ENCODE assay signal across 9 cellular contexts in genomic region chr3:50170689-50171088, GRCh38. TPM values are rescaled to one million over a fixed set of nuclear protein-coding genes. Genes with fewer than 3 reads are reported as not detected.
DNase-seq lines count a peak whose midpoint lies in the region; ATAC-seq and TF ChIP-seq lines count a peak whose summit lies in the region.
"Had no signal": no experiment of that assay in that cellular context is flagged by ENCODE, and none has a peak within 500 bp of the region (broad histone marks: within the 10 kb centered on the region; RNA-seq: fewer than 3 reads in every experiment).

No MANE protein-coding gene starts in this region.

- in situ Hi-C loops in gastrocnemius medialis (cut with MboI; ENCODE audit: low sequenced_read_pairs in 4 of 4), result no loop called here

- H3K4me3 ChIP-seq in gastrocnemius medialis (no peak overlapping the region), hepatocyte (no peak overlapping the region)

- CTCF ChIA-PET in activated CD4-positive, alpha-beta memory T cell treated with anti-CD3 and anti-CD28 coated beads for 36 hours (lab: Charles Lee), result interaction anchor here (1.1 kb wide), 1 partner anchor 21 kb away, joined by 3 read pairs; no protein-coding TSS in a partner anchor
- CTCF ChIA-PET in activated CD8-positive, alpha-beta memory T cell treated with anti-CD3 and anti-CD28 coated beads, Interleukin-2, amount 10 ng/mL, durations not matched to agents 7 days and 5 days (lab: Charles Lee), result no interaction called here

- H3K4me1 ChIP-seq in gastrocnemius medialis, result peaks cover 69 to 74% of the 10 kb centered on the region in 2 donors
- H3K4me1 ChIP-seq in hepatocyte (ENCODE audit: insufficient read depth), result peaks cover 19% of the 10 kb centered on the region

- H3K36me3 Mint-ChIP-seq in activated CD4-positive, alpha-beta memory T cell treated with anti-CD3 and anti-CD28 coated beads for 36 hours, result no peaks in the 10 kb centered on the region
- no peaks in the 10 kb centered on the region for H3K36me3 Mint-ChIP-seq in activated CD8-positive, alpha-beta memory T cell treated with anti-CD3 and anti-CD28 coated beads, Interleukin-2, amount 10 ng/mL, durations not matched to agents 7 days and 5 days

- H3K4me1 Mint-ChIP-seq in activated CD4-positive, alpha-beta memory T cell treated with anti-CD3 and anti-CD28 coated beads for 36 hours (ENCODE audit: low read depth), result peaks cover 2% of the 10 kb centered on the region
- peaks cover 6% of the 10 kb centered on the region for H3K4me1 Mint-ChIP-seq in activated CD8-positive, alpha-beta memory T cell treated with anti-CD3 and anti-CD28 coated beads, Interleukin-2, amount 10 ng/mL, durations not matched to agents 7 days and 5 days

- peak; percentile 14 to 18 for TF ChIP-seq POLR2A in gastrocnemius medialis (IDR thresholded peaks at IDR 0.05)

- DNase-seq in GM03348 (ENCODE audit: low spot score), result peak; percentile 43
- DNase-seq in activated CD4-positive, alpha-beta memory T cell treated with anti-CD3 and anti-CD28 coated beads for 36 hours, result peak; percentile 20
- peak; percentile 80 for DNase-seq in glomerular visceral epithelial cell (ENCODE audit: extremely low spot score)
- no peak for DNase-seq in gastrocnemius medialis
- DNase-seq in activated CD8-positive, alpha-beta memory T cell treated with anti-CD3 and anti-CD28 coated beads, Interleukin-2, amount 10 ng/mL, durations not matched to agents 7 days and 5 days, result no peak
- no peak for DNase-seq in hepatocyte (ENCODE audit: low spot score)
- DNase-seq in NCI-H446 (lab: John Stamatoyannopoulos, UW), result no peak
- DNase-seq: anterior cingulate cortex had no signal

- no peak overlapping the region for H3K4me3 Mint-ChIP-seq in activated CD4-positive, alpha-beta memory T cell treated with anti-CD3 and anti-CD28 coated beads for 36 hours
- H3K4me3 Mint-ChIP-seq in activated CD8-positive, alpha-beta memory T cell treated with anti-CD3 and anti-CD28 coated beads, Interleukin-2, amount 10 ng/mL, durations not matched to agents 7 days and 5 days, result no peak overlapping the region

- H3K27me3 ChIP-seq in gastrocnemius medialis, result no peaks in the 10 kb centered on the region
- H3K27me3 ChIP-seq in hepatocyte, result no peaks in the 10 kb centered on the region

- POLR2A ChIA-PET in activated CD4-positive, alpha-beta memory T cell treated with anti-CD3 and anti-CD28 coated beads for 36 hours (lab: Charles Lee), result no interaction called here

- TF ChIP-seq CTCF in gastrocnemius medialis (IDR thresholded peaks at IDR 0.05 in 4 of 5, conservative IDR thresholded peaks at IDR 0.05 in 1 of 5), result no peak
- no peak for TF ChIP-seq CTCF in hepatocyte (IDR thresholded peaks at IDR 0.05; ENCODE audit: poor library complexity)

- no peaks in the 10 kb centered on the region for H3K9me3 ChIP-seq in gastrocnemius medialis
- no peaks in the 10 kb centered on the region for H3K9me3 ChIP-seq in hepatocyte (ENCODE audit: low read depth)

- H3K27me3 Mint-ChIP-seq in activated CD4-positive, alpha-beta memory T cell treated with anti-CD3 and anti-CD28 coated beads for 36 hours, result no peaks in the 10 kb centered on the region
- no peaks in the 10 kb centered on the region for H3K27me3 Mint-ChIP-seq in activated CD8-positive, alpha-beta memory T cell treated with anti-CD3 and anti-CD28 coated beads, Interleukin-2, amount 10 ng/mL, durations not matched to agents 7 days and 5 days

- ATAC-seq in gastrocnemius medialis, result peak; percentile 23
- no peak for ATAC-seq in GM21786 (IDR thresholded peaks at IDR 0.05; ENCODE audit: unreplicated experiment)
- ATAC-seq in activated CD8-positive, alpha-beta memory T cell treated with anti-CD3 and anti-CD28 coated beads, Interleukin-2, amount 10 ng/mL, durations not matched to agents 7 days and 5 days, result no peak

- H3K27ac Mint-ChIP-seq in activated CD4-positive, alpha-beta memory T cell treated with anti-CD3 and anti-CD28 coated beads for 36 hours, result no peak overlapping the region
- H3K27ac Mint-ChIP-seq in activated CD8-positive, alpha-beta memory T cell treated with anti-CD3 and anti-CD28 coated beads, Interleukin-2, amount 10 ng/mL, durations not matched to agents 7 days and 5 days, result no peak overlapping the region

- WGBS in hepatocyte (ENCODE audit: low lambda C conversion rate, missing lambda C conversion rate), result 95% methylated on average over 8 of the region's 10 CpGs

- no peak overlapping the region for H2AFZ ChIP-seq in hepatocyte

- H3K27ac ChIP-seq in gastrocnemius medialis (peak overlapping the region; percentile 75 to 82 (median 80)), hepatocyte (no peak overlapping the region)

- no peaks in the 10 kb centered on the region for H3K9me2 ChIP-seq in hepatocyte (replicated peaks; ENCODE audit: insufficient read depth)

- H3K79me2 ChIP-seq in hepatocyte, result peaks cover 2% of the 10 kb centered on the region

- intact Hi-C loops in activated CD4-positive, alpha-beta memory T cell treated with anti-CD3 and anti-CD28 coated beads for 36 hours (cut with micrococcal nuclease), result no loop called here
- intact Hi-C loops in gastrocnemius medialis (cut with DNase I; ENCODE audit: low total_unique reads), result no loop called here

- H3K9me3 Mint-ChIP-seq in activated CD4-positive, alpha-beta memory T cell treated with anti-CD3 and anti-CD28 coated beads for 36 hours, result no peaks in the 10 kb centered on the region
- no peaks in the 10 kb centered on the region for H3K9me3 Mint-ChIP-seq in activated CD8-positive, alpha-beta memory T cell treated with anti-CD3 and anti-CD28 coated beads, Interleukin-2, amount 10 ng/mL, durations not matched to agents 7 days and 5 days (ENCODE audit: low read depth)

- H3K36me3 ChIP-seq in gastrocnemius medialis (no peaks in the 10 kb centered on the region), hepatocyte (replicated peaks; ENCODE audit: insufficient read depth, low read depth) (no peaks in the 10 kb centered on the region)

- no peak overlapping the region for H3K4me2 ChIP-seq in hepatocyte

- H4K20me1 ChIP-seq in hepatocyte (ENCODE audit: insufficient read depth, poor library complexity, severe bottlenecking), result peaks cover 23% of the 10 kb centered on the region

RNA-seq across cellular contexts. Expression of gene SEMA3F, which starts 15.6 kb away (rescaled TPM):
- under 1 TPM; 0.17 to 0.19 TPM for total RNA-seq in activated CD4-positive, alpha-beta memory T cell treated with anti-CD3 and anti-CD28 coated beads for 36 hours
- total RNA-seq in gastrocnemius medialis (10 to 100 TPM in 1 of 4 donors, 1 to 10 TPM in 3; 5.2 to 40.1 (median 7.5) TPM), hepatocyte (11.8 and 15.5 TPM in 2 replicates)
- total RNA-seq in activated CD8-positive, alpha-beta memory T cell treated with anti-CD3 and anti-CD28 coated beads, Interleukin-2, amount 10 ng/mL, durations not matched to agents 7 days and 5 days, result under 1 TPM; 0.07 to 0.09 TPM
- 13.9 and 16.8 TPM in 2 replicates for polyA plus RNA-seq in hepatocyte

RNA-seq across cellular contexts. Expression of gene GNAT1, which starts 20.7 kb away (rescaled TPM):
- total RNA-seq in activated CD4-positive, alpha-beta memory T cell treated with anti-CD3 and anti-CD28 coated beads for 36 hours, result not detected
- total RNA-seq in gastrocnemius medialis, result not detected
- total RNA-seq in activated CD8-positive, alpha-beta memory T cell treated with anti-CD3 and anti-CD28 coated beads, Interleukin-2, amount 10 ng/mL, durations not matched to agents 7 days and 5 days, result not detected
- not detected in 2 replicates for total RNA-seq in hepatocyte
- polyA plus RNA-seq in hepatocyte, result not detected in 2 replicates

RNA-seq across cellular contexts. Expression of gene SLC38A3, which starts 34.4 kb away (rescaled TPM):
- total RNA-seq in activated CD4-positive, alpha-beta memory T cell treated with anti-CD3 and anti-CD28 coated beads for 36 hours, result not detected
- total RNA-seq in gastrocnemius medialis (1 to 10 TPM; 1.9 to 8.9 (median 5.0) TPM), hepatocyte (22.6 and 24.7 TPM in 2 replicates)
- total RNA-seq in activated CD8-positive, alpha-beta memory T cell treated with anti-CD3 and anti-CD28 coated beads, Interleukin-2, amount 10 ng/mL, durations not matched to agents 7 days and 5 days, result not detected
- polyA plus RNA-seq in hepatocyte, result 37.9 and 56.6 TPM in 2 replicates

Comparison
In these comparisons a context has a peak if more than half of its experiments do, and no peak if none do; other contexts are left out.
1. DNase-seq: peak in GM03348 (single experiment), activated CD4-positive, alpha-beta memory T cell treated with anti-CD3 and anti-CD28 coated beads for 36 hours (single experiment) and glomerular visceral epithelial cell (single experiment); none in gastrocnemius medialis (0 of 2), activated CD8-positive, alpha-beta memory T cell treated with anti-CD3 and anti-CD28 coated beads, Interleukin-2, amount 10 ng/mL, durations not matched to agents 7 days and 5 days (single experiment), hepatocyte (single experiment) and NCI-H446 (0 of 2).
2. ATAC-seq: peak in gastrocnemius medialis (2 of 2); none in GM21786 (single experiment) and activated CD8-positive, alpha-beta memory T cell treated with anti-CD3 and anti-CD28 coated beads, Interleukin-2, amount 10 ng/mL, durations not matched to agents 7 days and 5 days (single experiment).
3. RNA of gene SEMA3F, which starts 15.6 kb away (total RNA-seq): 11.8 to 15.5 TPM in hepatocyte and 5.2 to 40.1 TPM in gastrocnemius medialis; 0.17 to 0.19 TPM in activated CD4-positive, alpha-beta memory T cell treated with anti-CD3 and anti-CD28 coated beads for 36 hours and 0.07 to 0.09 TPM in activated CD8-positive, alpha-beta memory T cell treated with anti-CD3 and anti-CD28 coated beads, Interleukin-2, amount 10 ng/mL, durations not matched to agents 7 days and 5 days; every median in the first group is over 4 times any median in the second.